ENCODE assay signal across 11 cellular contexts in the genomic region with DNA sequence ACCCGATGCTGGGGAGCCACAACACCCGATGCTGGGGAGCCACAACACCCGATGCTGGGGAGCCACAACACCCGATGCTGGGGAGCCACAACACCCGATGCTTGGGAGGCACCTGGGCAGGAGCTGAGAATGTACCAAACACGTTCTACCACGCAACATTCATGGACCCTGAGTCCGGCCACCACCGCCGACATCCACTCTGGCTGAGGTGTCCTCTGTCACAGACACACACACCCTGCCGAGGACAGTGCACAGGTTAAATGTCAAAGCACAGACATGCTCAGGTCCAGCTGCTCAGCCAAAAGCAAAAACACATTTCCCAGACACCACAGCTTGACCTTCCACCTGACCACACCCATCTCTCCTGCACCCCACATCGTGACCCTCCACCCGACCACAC.
DNase-seq lines count a peak whose midpoint lies in the region; TF ChIP-seq lines count a peak whose summit lies in the region.
"Had no signal": no experiment of that assay in that cellular context is flagged by ENCODE, and none has a peak within 500 bp of the region (broad histone marks: within the 10 kb centered on the region; RNA-seq: fewer than 3 reads in every experiment).

No MANE protein-coding gene starts in this region.

- no CpG with 5 or more reads among the region's 13 CpGs for WGBS in neuronal stem cell (ENCODE audit: extremely low coverage in 2 of 2, insufficient read length in 2 of 2, insufficient replicate concordance in 1 of 2), 2 donors
- WGBS in stomach, 5 donors: 83 to 89% (median 87%) methylated on average over 5 to 13 of the region's 13 CpGs

- H3K9me3 ChIP-seq in OCI-LY1 (ENCODE audit: low read length) (no peaks in the 10 kb centered on the region), neuronal stem cell (replicated peaks in 1 of 2; ENCODE audit: control insufficient read depth in 2 of 2, insufficient read depth in 1 of 2, low read depth in 1 of 2, low read length in 2 of 2) (peaks cover 0 to 3% of the 10 kb centered on the region in 2 donors), stomach (no peaks in the 10 kb centered on the region)

- H3K9ac ChIP-seq in OCI-LY1 (ENCODE audit: low read length) (peak overlapping the region; percentile 75), neuronal stem cell (ENCODE audit: low read depth, low read length, poor library complexity) (no peak overlapping the region)
- H3K9ac ChIP-seq: GM23248 had no signal

- H3K79me1 ChIP-seq in neuronal stem cell (ENCODE audit: low read depth, low read length): peaks cover 16% of the 10 kb centered on the region

- H3K36me3 ChIP-seq in OCI-LY1 (ENCODE audit: insufficient read depth, low read length) (peaks cover 31% of the 10 kb centered on the region), neuronal stem cell (replicated peaks in 1 of 2; ENCODE audit: control insufficient read depth in 2 of 2, insufficient read depth in 2 of 2, low read length in 2 of 2) (no peaks in the 10 kb centered on the region), stomach (no peaks in the 10 kb centered on the region)

- TF ChIP-seq EP300 in stomach (IDR thresholded peaks at IDR 0.05): no peak

- DNase-seq in activated effector memory CD4-positive, alpha-beta T cell treated with anti-CD3 and anti-CD28 coated beads, Interleukin-2, amount 50 U/mL, for 16 hours: peak; percentile 57
- DNase-seq in activated effector memory CD4-positive, alpha-beta T cell treated with Interleukin-2 at 50 U/mL for 16 hours: no peak
- DNase-seq in neuronal stem cell (ENCODE audit: low spot score) (no peak), stomach (peak; percentile 20), AG08396 (ENCODE audit: low spot score) (no peak), A172 (ENCODE audit: low spot score) (no peak), AG08395 (ENCODE audit: low spot score) (no peak)
- DNase-seq: CD8-positive, alpha-beta T cell; GM23248 had no signal

- H3K4me2 ChIP-seq in OCI-LY1 (ENCODE audit: low read length) (peak overlapping the region; percentile 85), neuronal stem cell (ENCODE audit: insufficient read depth, low read length, poor library complexity, severe bottlenecking) (no peak overlapping the region)

- no peaks in the 10 kb centered on the region for H3F3A ChIP-seq in OCI-LY1 (ENCODE audit: insufficient read depth, low read length)

- H3K27me3 ChIP-seq in OCI-LY1 (ENCODE audit: insufficient read depth, low read length) (no peaks in the 10 kb centered on the region), neuronal stem cell (ENCODE audit: control insufficient read depth in 3 of 3, insufficient read depth in 3 of 3, low read depth in 1 of 3, low read length in 3 of 3) (no peaks in the 10 kb centered on the region), stomach (no peaks in the 10 kb centered on the region)

- no peak overlapping the region for H2AK5ac ChIP-seq in neuronal stem cell (ENCODE audit: low read depth, low read length)

- H2AFZ ChIP-seq in OCI-LY1 (ENCODE audit: low read length): no peak overlapping the region
- no peak overlapping the region for H2AFZ ChIP-seq in neuronal stem cell (ENCODE audit: low read length)
- H2AFZ ChIP-seq: GM23248 had no signal

- H3K79me2 ChIP-seq in OCI-LY1 (ENCODE audit: insufficient read depth, low read length): peaks cover 57% of the 10 kb centered on the region

- no peak overlapping the region for H3K18ac ChIP-seq in neuronal stem cell (ENCODE audit: low read length)

- H3K14ac ChIP-seq in neuronal stem cell (ENCODE audit: low read length): no peak overlapping the region

- no peak overlapping the region for H2BK120ac ChIP-seq in neuronal stem cell (ENCODE audit: low read depth, low read length)

- no peak for TF ChIP-seq POLR2A in stomach (IDR thresholded peaks at IDR 0.05)

- H3K4ac ChIP-seq in neuronal stem cell (ENCODE audit: low read length): no peak overlapping the region

- no peak overlapping the region for H2BK15ac ChIP-seq in neuronal stem cell (ENCODE audit: low read length)

- H4K8ac ChIP-seq in neuronal stem cell (ENCODE audit: low read depth, low read length): no peak overlapping the region

- H3K9me2 ChIP-seq in OCI-LY1 (ENCODE audit: low read depth, low read length): no peaks in the 10 kb centered on the region

- peak overlapping the region; percentile 83 for H3K23ac ChIP-seq in neuronal stem cell (ENCODE audit: low read depth, low read length, poor library complexity)

- TF ChIP-seq CTCF in OCI-LY1 (IDR thresholded peaks at IDR 0.05; ENCODE audit: low read length): no peak
- no peak for TF ChIP-seq CTCF in stomach (IDR thresholded peaks at IDR 0.05)

- no peaks in the 10 kb centered on the region for H4K20me1 ChIP-seq in OCI-LY1 (ENCODE audit: insufficient read depth, low read length)

- intact Hi-C loops in stomach (cut with DNase I; ENCODE audit: low total_unique reads): no loop called here

- peaks cover 89% of the 10 kb centered on the region for H3K4me1 ChIP-seq in OCI-LY1 (ENCODE audit: insufficient read depth, low read length, severe bottlenecking)
- peaks cover 4 to 10% of the 10 kb centered on the region in 2 donors for H3K4me1 ChIP-seq in neuronal stem cell (ENCODE audit: control insufficient read depth in 2 of 2, insufficient read depth in 1 of 2, low read depth in 1 of 2, low read length in 2 of 2)
- H3K4me1 ChIP-seq in stomach: peaks cover 6 to 27% (median 15%) of the 10 kb centered on the region in 4 donors

- peak overlapping the region; percentile 69 for H3K4me3 ChIP-seq in OCI-LY1 (ENCODE audit: low read depth, low read length, poor library complexity, severe bottlenecking)
- no peak overlapping the region for H3K4me3 ChIP-seq in neuronal stem cell (ENCODE audit: low read length in 2 of 2)
- no peak overlapping the region for H3K4me3 ChIP-seq in stomach
- H3K4me3 ChIP-seq: GM23248 had no signal

- H2BK12ac ChIP-seq in neuronal stem cell (ENCODE audit: low read length): no peak overlapping the region

- no peak overlapping the region for H4K91ac ChIP-seq in neuronal stem cell (ENCODE audit: low read depth, low read length, poor library complexity)

- H3K27ac ChIP-seq in OCI-LY1 (ENCODE audit: low read depth, low read length, poor library complexity, severe bottlenecking) (peak overlapping the region; percentile 97), neuronal stem cell (replicated peaks; ENCODE audit: low read length) (no peak overlapping the region), stomach (no peak overlapping the region)
- H3K27ac ChIP-seq: 22Rv1, GM23248 had no signal

- H2BK5ac ChIP-seq in neuronal stem cell (ENCODE audit: low read length): no peak overlapping the region

Comparison
In these comparisons a context has a peak if more than half of its experiments do, and no peak if none do; other contexts are left out.
1. DNase-seq: peak in activated effector memory CD4-positive, alpha-beta T cell treated with anti-CD3 and anti-CD28 coated beads, Interleukin-2, amount 50 U/mL, for 16 hours (single experiment) and stomach (single experiment); none in activated effector memory CD4-positive, alpha-beta T cell treated with Interleukin-2 at 50 U/mL for 16 hours (single experiment), neuronal stem cell (single experiment), AG08396 (single experiment), A172 (single experiment) and AG08395 (single experiment).